2 cellular contexts compared by ENCODE assay signal in the genomic region with DNA sequence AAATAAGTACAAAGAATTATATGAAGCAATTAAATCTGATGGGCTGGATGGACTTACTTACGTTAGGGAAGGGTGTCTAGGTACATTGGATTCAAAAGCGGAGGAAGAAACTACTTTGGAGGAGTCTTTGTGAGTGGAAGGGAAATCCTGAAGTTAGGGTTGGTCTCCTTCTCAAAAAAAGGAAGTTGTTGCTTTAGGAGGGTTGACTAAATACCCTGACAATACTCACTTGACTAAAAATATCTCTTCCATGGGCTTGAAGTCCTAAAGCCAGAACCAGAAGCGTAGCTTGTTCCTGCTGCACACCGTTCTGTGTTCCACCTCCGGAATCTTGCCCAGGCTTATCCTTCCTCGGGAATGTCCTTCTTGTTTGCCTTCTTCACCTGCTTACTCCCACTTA.
TF ChIP-seq lines count a peak whose summit lies in the region.

No MANE protein-coding gene starts in this region.

TF ChIP-seq in HepG2, 621 proteins besides CTCF, POLR2A, EP300 and RAD21 (continued from another document):
- TF ChIP-seq ZNF766 (CRISPR knock-in tag; IDR thresholded peaks at IDR 0.05; ENCODE audit: borderline replicate concordance) (no peak), ZNF329 (CRISPR knock-in tag; IDR thresholded peaks at IDR 0.05; ENCODE audit: low read depth) (no peak), TEAD3 (CRISPR knock-in tag; optimal IDR thresholded peaks at IDR 0.05; ENCODE audit: borderline replicate concordance) (no peak), SMYD3 (CRISPR knock-in tag; IDR thresholded peaks at IDR 0.05) (no peak), TOE1 (CRISPR knock-in tag; IDR thresholded peaks at IDR 0.05) (no peak), SSRP1 (CRISPR knock-in tag; IDR thresholded peaks at IDR 0.05) (no peak)
- TF ChIP-seq, protein P1, sequence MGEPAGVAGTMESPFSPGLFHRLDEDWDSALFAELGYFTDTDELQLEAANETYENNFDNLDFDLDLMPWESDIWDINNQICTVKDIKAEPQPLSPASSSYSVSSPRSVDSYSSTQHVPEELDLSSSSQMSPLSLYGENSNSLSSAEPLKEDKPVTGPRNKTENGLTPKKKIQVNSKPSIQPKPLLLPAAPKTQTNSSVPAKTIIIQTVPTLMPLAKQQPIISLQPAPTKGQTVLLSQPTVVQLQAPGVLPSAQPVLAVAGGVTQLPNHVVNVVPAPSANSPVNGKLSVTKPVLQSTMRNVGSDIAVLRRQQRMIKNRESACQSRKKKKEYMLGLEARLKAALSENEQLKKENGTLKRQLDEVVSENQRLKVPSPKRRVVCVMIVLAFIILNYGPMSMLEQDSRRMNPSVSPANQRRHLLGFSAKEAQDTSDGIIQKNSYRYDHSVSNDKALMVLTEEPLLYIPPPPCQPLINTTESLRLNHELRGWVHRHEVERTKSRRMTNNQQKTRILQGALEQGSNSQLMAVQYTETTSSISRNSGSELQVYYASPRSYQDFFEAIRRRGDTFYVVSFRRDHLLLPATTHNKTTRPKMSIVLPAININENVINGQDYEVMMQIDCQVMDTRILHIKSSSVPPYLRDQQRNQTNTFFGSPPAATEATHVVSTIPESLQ (CRISPR knock-in tag; conservative IDR thresholded peaks at IDR 0.05): no peak
- TF ChIP-seq, protein P2, sequence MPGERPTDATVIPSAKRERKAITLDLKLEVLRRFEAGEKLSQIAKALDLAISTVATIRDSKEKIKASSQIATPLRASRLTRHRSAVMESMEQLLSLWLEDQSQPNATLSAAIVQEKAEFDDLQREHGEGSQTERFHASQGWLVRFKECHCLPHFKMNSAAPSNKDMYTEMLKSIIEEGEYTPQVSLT (CRISPR knock-in tag; IDR thresholded peaks at IDR 0.05; ENCODE audit: borderline replicate concordance, low read depth): no peak

TF ChIP-seq in SK-N-SH treated with all-trans-retinoic acid at 6 μM for 48 hours, 23 proteins besides CTCF, POLR2A, EP300 and RAD21 (continued from another document):
- TF ChIP-seq, protein P3, sequence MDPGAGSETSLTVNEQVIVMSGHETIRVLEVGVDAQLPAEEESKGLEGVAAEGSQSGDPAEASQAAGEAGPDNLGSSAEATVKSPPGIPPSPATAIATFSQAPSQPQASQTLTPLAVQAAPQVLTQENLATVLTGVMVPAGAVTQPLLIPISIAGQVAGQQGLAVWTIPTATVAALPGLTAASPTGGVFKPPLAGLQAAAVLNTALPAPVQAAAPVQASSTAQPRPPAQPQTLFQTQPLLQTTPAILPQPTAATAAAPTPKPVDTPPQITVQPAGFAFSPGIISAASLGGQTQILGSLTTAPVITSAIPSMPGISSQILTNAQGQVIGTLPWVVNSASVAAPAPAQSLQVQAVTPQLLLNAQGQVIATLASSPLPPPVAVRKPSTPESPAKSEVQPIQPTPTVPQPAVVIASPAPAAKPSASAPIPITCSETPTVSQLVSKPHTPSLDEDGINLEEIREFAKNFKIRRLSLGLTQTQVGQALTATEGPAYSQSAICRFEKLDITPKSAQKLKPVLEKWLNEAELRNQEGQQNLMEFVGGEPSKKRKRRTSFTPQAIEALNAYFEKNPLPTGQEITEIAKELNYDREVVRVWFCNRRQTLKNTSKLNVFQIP (CRISPR knock-in tag; IDR thresholded peaks at IDR 0.05; ENCODE audit: borderline replicate concordance, low read depth): no peak
- TF ChIP-seq, protein P4, sequence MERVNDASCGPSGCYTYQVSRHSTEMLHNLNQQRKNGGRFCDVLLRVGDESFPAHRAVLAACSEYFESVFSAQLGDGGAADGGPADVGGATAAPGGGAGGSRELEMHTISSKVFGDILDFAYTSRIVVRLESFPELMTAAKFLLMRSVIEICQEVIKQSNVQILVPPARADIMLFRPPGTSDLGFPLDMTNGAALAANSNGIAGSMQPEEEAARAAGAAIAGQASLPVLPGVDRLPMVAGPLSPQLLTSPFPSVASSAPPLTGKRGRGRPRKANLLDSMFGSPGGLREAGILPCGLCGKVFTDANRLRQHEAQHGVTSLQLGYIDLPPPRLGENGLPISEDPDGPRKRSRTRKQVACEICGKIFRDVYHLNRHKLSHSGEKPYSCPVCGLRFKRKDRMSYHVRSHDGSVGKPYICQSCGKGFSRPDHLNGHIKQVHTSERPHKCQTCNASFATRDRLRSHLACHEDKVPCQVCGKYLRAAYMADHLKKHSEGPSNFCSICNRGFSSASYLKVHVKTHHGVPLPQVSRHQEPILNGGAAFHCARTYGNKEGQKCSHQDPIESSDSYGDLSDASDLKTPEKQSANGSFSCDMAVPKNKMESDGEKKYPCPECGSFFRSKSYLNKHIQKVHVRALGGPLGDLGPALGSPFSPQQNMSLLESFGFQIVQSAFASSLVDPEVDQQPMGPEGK (CRISPR knock-in tag; IDR thresholded peaks at IDR 0.05; ENCODE audit: borderline replicate concordance): no peak
- TF ChIP-seq, protein P5, sequence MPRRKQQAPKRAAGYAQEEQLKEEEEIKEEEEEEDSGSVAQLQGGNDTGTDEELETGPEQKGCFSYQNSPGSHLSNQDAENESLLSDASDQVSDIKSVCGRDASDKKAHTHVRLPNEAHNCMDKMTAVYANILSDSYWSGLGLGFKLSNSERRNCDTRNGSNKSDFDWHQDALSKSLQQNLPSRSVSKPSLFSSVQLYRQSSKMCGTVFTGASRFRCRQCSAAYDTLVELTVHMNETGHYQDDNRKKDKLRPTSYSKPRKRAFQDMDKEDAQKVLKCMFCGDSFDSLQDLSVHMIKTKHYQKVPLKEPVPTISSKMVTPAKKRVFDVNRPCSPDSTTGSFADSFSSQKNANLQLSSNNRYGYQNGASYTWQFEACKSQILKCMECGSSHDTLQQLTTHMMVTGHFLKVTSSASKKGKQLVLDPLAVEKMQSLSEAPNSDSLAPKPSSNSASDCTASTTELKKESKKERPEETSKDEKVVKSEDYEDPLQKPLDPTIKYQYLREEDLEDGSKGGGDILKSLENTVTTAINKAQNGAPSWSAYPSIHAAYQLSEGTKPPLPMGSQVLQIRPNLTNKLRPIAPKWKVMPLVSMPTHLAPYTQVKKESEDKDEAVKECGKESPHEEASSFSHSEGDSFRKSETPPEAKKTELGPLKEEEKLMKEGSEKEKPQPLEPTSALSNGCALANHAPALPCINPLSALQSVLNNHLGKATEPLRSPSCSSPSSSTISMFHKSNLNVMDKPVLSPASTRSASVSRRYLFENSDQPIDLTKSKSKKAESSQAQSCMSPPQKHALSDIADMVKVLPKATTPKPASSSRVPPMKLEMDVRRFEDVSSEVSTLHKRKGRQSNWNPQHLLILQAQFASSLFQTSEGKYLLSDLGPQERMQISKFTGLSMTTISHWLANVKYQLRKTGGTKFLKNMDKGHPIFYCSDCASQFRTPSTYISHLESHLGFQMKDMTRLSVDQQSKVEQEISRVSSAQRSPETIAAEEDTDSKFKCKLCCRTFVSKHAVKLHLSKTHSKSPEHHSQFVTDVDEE (CRISPR knock-in tag; IDR thresholded peaks at IDR 0.05): no peak
- TF ChIP-seq ZFP3 (CRISPR knock-in tag; IDR thresholded peaks at IDR 0.05) (no peak), RARB (CRISPR knock-in tag; IDR thresholded peaks at IDR 0.05) (no peak), TCF4 (CRISPR knock-in tag; IDR thresholded peaks at IDR 0.05; ENCODE audit: borderline replicate concordance) (no peak), ISL1 (CRISPR knock-in tag; IDR thresholded peaks at IDR 0.05) (no peak), SNAI2 (CRISPR knock-in tag; IDR thresholded peaks at IDR 0.05) (no peak), ESRRG (CRISPR knock-in tag; IDR thresholded peaks at IDR 0.05) (no peak), ZNF8 (CRISPR knock-in tag; IDR thresholded peaks at IDR 0.05) (no peak), PPARA (CRISPR knock-in tag; IDR thresholded peaks at IDR 0.05; ENCODE audit: borderline replicate concordance) (no peak), ZFP30 (CRISPR knock-in tag; IDR thresholded peaks at IDR 0.05) (no peak), ZC3H10 (CRISPR knock-in tag; IDR thresholded peaks at IDR 0.05) (no peak)
- TF ChIP-seq, protein P6, sequence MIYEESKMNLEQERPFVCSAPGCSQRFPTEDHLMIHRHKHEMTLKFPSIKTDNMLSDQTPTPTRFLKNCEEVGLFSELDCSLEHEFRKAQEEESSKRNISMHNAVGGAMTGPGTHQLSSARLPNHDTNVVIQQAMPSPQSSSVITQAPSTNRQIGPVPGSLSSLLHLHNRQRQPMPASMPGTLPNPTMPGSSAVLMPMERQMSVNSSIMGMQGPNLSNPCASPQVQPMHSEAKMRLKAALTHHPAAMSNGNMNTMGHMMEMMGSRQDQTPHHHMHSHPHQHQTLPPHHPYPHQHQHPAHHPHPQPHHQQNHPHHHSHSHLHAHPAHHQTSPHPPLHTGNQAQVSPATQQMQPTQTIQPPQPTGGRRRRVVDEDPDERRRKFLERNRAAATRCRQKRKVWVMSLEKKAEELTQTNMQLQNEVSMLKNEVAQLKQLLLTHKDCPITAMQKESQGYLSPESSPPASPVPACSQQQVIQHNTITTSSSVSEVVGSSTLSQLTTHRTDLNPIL (CRISPR knock-in tag; IDR thresholded peaks at IDR 0.05; ENCODE audit: low read depth): no peak
